16 cellular contexts compared by ENCODE assay signal in the genomic region with DNA sequence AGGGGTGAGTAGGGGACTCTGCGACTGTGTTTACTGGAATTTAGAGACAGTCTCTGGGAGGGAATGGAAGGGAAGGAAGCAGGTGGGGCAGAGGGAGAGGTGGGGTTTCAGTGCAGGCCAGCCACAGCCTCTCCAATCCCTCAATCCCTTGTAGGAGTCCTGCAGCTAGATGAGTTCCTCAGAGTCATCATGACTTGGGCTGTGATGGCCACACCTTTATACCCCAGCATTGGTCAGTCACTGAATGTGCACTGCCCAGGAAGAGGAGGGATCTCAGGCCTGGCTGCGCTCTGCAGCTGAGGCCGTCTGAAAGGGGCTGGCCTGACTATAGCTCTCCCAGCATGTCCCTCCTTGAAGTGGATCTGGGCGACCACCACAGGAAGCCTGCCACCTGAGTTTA.
A peak's percentile ranks its signal among the peaks of the same experiment; 100 is the strongest.
DNase-seq lines count a peak whose midpoint lies in the region; ATAC-seq, FAIRE-seq and TF ChIP-seq lines count a peak whose summit lies in the region.
"Had no signal": no experiment of that assay in that cellular context is flagged by ENCODE, and none has a peak within 500 bp of the region (broad histone marks: within the 10 kb centered on the region; RNA-seq: fewer than 3 reads in every experiment).

No MANE protein-coding gene starts in this region.

- H3K4me1 Mint-ChIP-seq in activated naive CD4-positive, alpha-beta T cell treated with anti-CD3 and anti-CD28 coated beads for 36 hours (ENCODE audit: low read depth): no peaks in the 10 kb centered on the region
- H3K4me1 Mint-ChIP-seq: naive B cell had no signal

- POLR2A ChIA-PET in A549 (lab: Yijun Ruan, JAX): no interaction called here
- POLR2A ChIA-PET in HEK293 (lab: Yijun Ruan, JAX): interaction anchor here (0.5 kb wide), 1 partner anchor 491 kb away, joined by 5 read pairs; no protein-coding TSS in a partner anchor

- peak; percentile 78 to 96 for DNase-seq in A549 (ENCODE audit: low read depth in 1 of 2, low spot score in 1 of 2)
- DNase-seq in WERI-Rb-1: peak; percentile 18
- peak; percentile 55 for DNase-seq in iPS-NIHi7 (ENCODE audit: extremely low spot score)
- no peak for DNase-seq in RPMI8226
- no peak for DNase-seq in activated naive CD4-positive, alpha-beta T cell treated with anti-CD3 and anti-CD28 coated beads for 36 hours
- DNase-seq in SIG-M5 treated with dmso at 0.1 percent for 504 hours (lab: John Stamatoyannopoulos, UW; ENCODE audit: unreplicated experiment): no peak
- DNase-seq in activated gamma-delta T cell treated with Interleukin-2 at 50 U/mL for 16 hours: no peak
- DNase-seq: activated CD4-positive, alpha-beta T cell treated with anti-CD3 and anti-CD28 coated beads for 4 hours; activated T-cell treated with anti-CD3 and anti-CD28 coated beads, Interleukin-2, amount 50 U/mL, for 72 hours; foreskin fibroblast; naive B cell; NCI-H2081; stimulated activated CD4-positive, alpha-beta T cell treated with anti-CD3 and anti-CD28 coated beads, Interleukin-4, amount 100 ng/mL, for 1 hour had no signal

- TF ChIP-seq POLR2A in A549 (IDR thresholded peaks at IDR 0.05; ENCODE audit: low read length): peak; percentile 40

- ATAC-seq in A549: peak; percentile 83 to 98
- ATAC-seq: activated T-cell treated with anti-CD3 and anti-CD28 coated beads, Interleukin-2, amount 50 U/mL, for 72 hours had no signal

- H3K36me3 Mint-ChIP-seq in activated naive CD4-positive, alpha-beta T cell treated with anti-CD3 and anti-CD28 coated beads for 36 hours (ENCODE audit: low read depth): no peaks in the 10 kb centered on the region
- H3K36me3 Mint-ChIP-seq: naive B cell, type B pancreatic cell had no signal

- intact Hi-C loops in activated naive CD4-positive, alpha-beta T cell treated with anti-CD3 and anti-CD28 coated beads for 36 hours (cut with micrococcal nuclease): no loop called here

- FAIRE-seq in A549 (lab: Jason Lieb, UNC): peak; percentile 72
- FAIRE-seq: keratinocyte had no signal

- peak overlapping the region; percentile 71 for H3K4me2 ChIP-seq in A549

- no peak overlapping the region for H3K4me3 ChIP-seq in A549
- H3K4me3 ChIP-seq in HEK293 (ENCODE audit: low read depth, low read length): no peak overlapping the region
- no peak overlapping the region for H3K4me3 ChIP-seq in WERI-Rb-1 (ENCODE audit: low read depth, low read length)

- no peaks in the 10 kb centered on the region for H3K9me3 ChIP-seq in A549
- H3K9me3 ChIP-seq in HEK293 (ENCODE audit: control insufficient read depth, insufficient read depth, low read depth, low read length): no peaks in the 10 kb centered on the region
- H3K9me3 ChIP-seq in WERI-Rb-1 (ENCODE audit: severe bottlenecking): no peaks in the 10 kb centered on the region

- no peaks in the 10 kb centered on the region for H3K27me3 ChIP-seq in WERI-Rb-1 (ENCODE audit: insufficient read depth, low read depth, severe bottlenecking)

- TF ChIP-seq CTCF in A549 (IDR thresholded peaks at IDR 0.05) (no peak), HEK293 (tag by site-specific recombination; IDR thresholded peaks at IDR 0.05) (no peak), WERI-Rb-1 (IDR thresholded peaks at IDR 0.05; ENCODE audit: low read depth, low read length) (no peak)

- H3K36me3 ChIP-seq in HEK293 (ENCODE audit: control insufficient read depth in 2 of 2, insufficient read depth in 1 of 2, low read length in 2 of 2) (no peaks in the 10 kb centered on the region), WERI-Rb-1 (no peaks in the 10 kb centered on the region)

- H3K27ac ChIP-seq in A549 (peak overlapping the region; percentile 55 to 80), HEK293 (ENCODE audit: extremely low read depth, low read depth, low read length) (no peak overlapping the region), WERI-Rb-1 (no peak overlapping the region)

- H3K4me3 Mint-ChIP-seq in activated naive CD4-positive, alpha-beta T cell treated with anti-CD3 and anti-CD28 coated beads for 36 hours: no peak overlapping the region
- H3K4me3 Mint-ChIP-seq: activated T-cell treated with anti-CD3 and anti-CD28 coated beads, Interleukin-2, amount 50 U/mL, for 72 hours; naive B cell had no signal

- H3K9me3 Mint-ChIP-seq in activated naive CD4-positive, alpha-beta T cell treated with anti-CD3 and anti-CD28 coated beads for 36 hours: no peaks in the 10 kb centered on the region
- H3K9me3 Mint-ChIP-seq: activated T-cell treated with anti-CD3 and anti-CD28 coated beads, Interleukin-2, amount 50 U/mL, for 72 hours; naive B cell; type B pancreatic cell had no signal

- H3K4me1 ChIP-seq in A549: peaks cover 50% of the 10 kb centered on the region
- peaks cover 22% of the 10 kb centered on the region for H3K4me1 ChIP-seq in HEK293 (ENCODE audit: control insufficient read depth, insufficient read depth, low read length)

- no peak for TF ChIP-seq RAD21 in A549 (conservative IDR thresholded peaks at IDR 0.05 in 1 of 2, IDR thresholded peaks at IDR 0.05 in 1 of 2)

- TF ChIP-seq EP300 in A549 (IDR thresholded peaks at IDR 0.05): no peak

- CTCF ChIA-PET in A549 (lab: Yijun Ruan, JAX): interaction anchor here (3.0 kb wide), 1 partner anchor 17 kb away, joined by 11 read pairs; no protein-coding TSS in a partner anchor
- CTCF ChIA-PET in HEK293 (lab: Yijun Ruan, JAX): no interaction called here
- CTCF ChIA-PET in activated naive CD4-positive, alpha-beta T cell treated with anti-CD3 and anti-CD28 coated beads for 36 hours (lab: Charles Lee): no interaction called here

- no peak overlapping the region for H3K27ac Mint-ChIP-seq in activated naive CD4-positive, alpha-beta T cell treated with anti-CD3 and anti-CD28 coated beads for 36 hours
- H3K27ac Mint-ChIP-seq: activated T-cell treated with anti-CD3 and anti-CD28 coated beads, Interleukin-2, amount 50 U/mL, for 72 hours; naive B cell; type B pancreatic cell had no signal

- H3K27me3 Mint-ChIP-seq in activated naive CD4-positive, alpha-beta T cell treated with anti-CD3 and anti-CD28 coated beads for 36 hours (ENCODE audit: low read depth): peaks cover 2% of the 10 kb centered on the region

- WGBS in A549 (ENCODE audit: missing lambda C conversion rate): 36% methylated on average over 4 of the region's 4 CpGs

TF ChIP-seq in A549, 52 proteins besides CTCF, POLR2A, EP300 and RAD21:
- TF ChIP-seq MAFK (IDR thresholded peaks at IDR 0.05; ENCODE audit: partially characterized antibody) (peak; percentile 83), HOXB5 (CRISPR knock-in tag; IDR thresholded peaks at IDR 0.05) (no peak), MAZ (IDR thresholded peaks at IDR 0.05; ENCODE audit: borderline replicate concordance, low read depth, low read length) (no peak), CHD4 (IDR thresholded peaks at IDR 0.05; ENCODE audit: borderline replicate concordance) (no peak), NFE2L2 (conservative IDR thresholded peaks at IDR 0.05; ENCODE audit: low read length) (peak; percentile 85)
- TF ChIP-seq, protein P1, sequence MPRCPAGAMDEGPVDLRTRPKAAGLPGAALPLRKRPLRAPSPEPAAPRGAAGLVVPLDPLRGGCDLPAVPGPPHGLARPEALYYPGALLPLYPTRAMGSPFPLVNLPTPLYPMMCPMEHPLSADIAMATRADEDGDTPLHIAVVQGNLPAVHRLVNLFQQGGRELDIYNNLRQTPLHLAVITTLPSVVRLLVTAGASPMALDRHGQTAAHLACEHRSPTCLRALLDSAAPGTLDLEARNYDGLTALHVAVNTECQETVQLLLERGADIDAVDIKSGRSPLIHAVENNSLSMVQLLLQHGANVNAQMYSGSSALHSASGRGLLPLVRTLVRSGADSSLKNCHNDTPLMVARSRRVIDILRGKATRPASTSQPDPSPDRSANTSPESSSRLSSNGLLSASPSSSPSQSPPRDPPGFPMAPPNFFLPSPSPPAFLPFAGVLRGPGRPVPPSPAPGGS (IDR thresholded peaks at IDR 0.05): peak; percentile 25; the same call in 1 of the 3 replicates

TF ChIP-seq in HEK293, 187 proteins besides CTCF, POLR2A, EP300 and RAD21:
- no peak for TF ChIP-seq PRDM1 (tag by site-specific recombination; IDR thresholded peaks at IDR 0.05)
- TF ChIP-seq ZBTB48 (tag by site-specific recombination; IDR thresholded peaks at IDR 0.05): peak; percentile 80; the same call in 1 of the 2 replicates
- TF ChIP-seq, protein P2, sequence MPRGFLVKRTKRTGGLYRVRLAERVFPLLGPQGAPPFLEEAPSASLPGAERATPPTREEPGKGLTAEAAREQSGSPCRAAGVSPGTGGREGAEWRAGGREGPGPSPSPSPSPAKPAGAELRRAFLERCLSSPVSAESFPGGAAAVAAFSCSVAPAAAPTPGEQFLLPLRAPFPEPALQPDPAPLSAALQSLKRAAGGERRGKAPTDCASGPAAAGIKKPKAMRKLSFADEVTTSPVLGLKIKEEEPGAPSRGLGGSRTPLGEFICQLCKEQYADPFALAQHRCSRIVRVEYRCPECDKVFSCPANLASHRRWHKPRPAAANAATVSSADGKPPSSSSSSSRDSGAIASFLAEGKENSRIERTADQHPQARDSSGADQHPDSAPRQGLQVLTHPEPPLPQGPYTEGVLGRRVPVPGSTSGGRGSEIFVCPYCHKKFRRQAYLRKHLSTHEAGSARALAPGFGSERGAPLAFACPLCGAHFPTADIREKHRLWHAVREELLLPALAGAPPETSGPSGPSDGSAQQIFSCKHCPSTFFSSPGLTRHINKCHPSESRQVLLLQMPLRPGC (tag by site-specific recombination; IDR thresholded peaks at IDR 0.05): no peak
- TF ChIP-seq SP2 (tag by site-specific recombination; IDR thresholded peaks at IDR 0.05): peak; percentile 49
- TF ChIP-seq, protein P3, sequence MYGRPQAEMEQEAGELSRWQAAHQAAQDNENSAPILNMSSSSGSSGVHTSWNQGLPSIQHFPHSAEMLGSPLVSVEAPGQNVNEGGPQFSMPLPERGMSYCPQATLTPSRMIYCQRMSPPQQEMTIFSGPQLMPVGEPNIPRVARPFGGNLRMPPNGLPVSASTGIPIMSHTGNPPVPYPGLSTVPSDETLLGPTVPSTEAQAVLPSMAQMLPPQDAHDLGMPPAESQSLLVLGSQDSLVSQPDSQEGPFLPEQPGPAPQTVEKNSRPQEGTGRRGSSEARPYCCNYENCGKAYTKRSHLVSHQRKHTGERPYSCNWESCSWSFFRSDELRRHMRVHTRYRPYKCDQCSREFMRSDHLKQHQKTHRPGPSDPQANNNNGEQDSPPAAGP (tag by site-specific recombination; IDR thresholded peaks at IDR 0.05): 0 out of 2 replicates have a peak, but pooled peaks have one; percentile 16

Comparison
In these comparisons a context has a peak if more than half of its experiments do, and no peak if none do; other contexts are left out.
1. DNase-seq: peak in A549 (2 of 2), WERI-Rb-1 (single experiment) and iPS-NIHi7 (single experiment); none in RPMI8226 (single experiment), activated naive CD4-positive, alpha-beta T cell treated with anti-CD3 and anti-CD28 coated beads for 36 hours (single experiment), SIG-M5 treated with dmso at 0.1 percent for 504 hours (single experiment) and activated gamma-delta T cell treated with Interleukin-2 at 50 U/mL for 16 hours (single experiment).
2. H3K27ac ChIP-seq: peak in A549 (2 of 2); none in HEK293 (single experiment) and WERI-Rb-1 (single experiment).